In the genomic region with DNA sequence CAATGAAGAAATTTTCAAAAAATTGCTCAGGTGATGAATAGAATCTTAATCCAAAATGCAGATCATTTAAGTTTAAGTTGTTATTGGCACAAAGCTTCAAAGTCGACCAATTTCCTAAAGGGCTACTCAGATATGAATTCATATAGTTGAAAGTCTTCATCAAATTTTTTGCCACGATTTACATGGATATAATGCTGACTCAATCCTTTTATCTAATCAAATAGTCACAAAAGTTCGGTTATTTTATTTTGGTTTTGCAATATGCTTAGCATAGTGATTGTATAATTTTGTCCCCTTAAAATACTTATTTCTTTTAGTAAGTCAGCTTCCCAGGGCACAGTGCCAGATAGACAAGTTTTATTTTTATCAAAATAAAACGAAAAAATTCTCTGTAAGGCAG, we compare ENCODE assay signal across 28 cellular contexts.
"Had no signal": no experiment of that assay in that cellular context is flagged by ENCODE, and none has a peak within 500 bp of the region (broad histone marks: within the 10 kb centered on the region; RNA-seq: fewer than 3 reads in every experiment).

No MANE protein-coding gene starts in this region.

- H3K4me1 ChIP-seq: colonic mucosa, esophagus muscularis mucosa, esophagus squamous epithelium, foreskin keratinocyte, gastrocnemius medialis, gastroesophageal sphincter had no signal

- H3K9me3 ChIP-seq: colonic mucosa had no signal

- FAIRE-seq: colon, endometrium, endothelial cell of umbilical vein, frontal cortex had no signal

- ATAC-seq: effector memory CD8-positive, alpha-beta T cell; esophagus mucosa; foreskin keratinocyte; gastrocnemius medialis; gastroesophageal sphincter; heart left ventricle; heart right ventricle had no signal

- H3K27ac ChIP-seq: colonic mucosa, coronary artery, dorsolateral prefrontal cortex, epithelial cell of prostate, esophagus muscularis mucosa, esophagus squamous epithelium, foreskin keratinocyte, gastrocnemius medialis, gastroesophageal sphincter, heart left ventricle, heart right ventricle had no signal

- H3K4me3 ChIP-seq: colonic mucosa, coronary artery, dorsolateral prefrontal cortex, esophagus muscularis mucosa, esophagus squamous epithelium, gastrocnemius medialis, gastroesophageal sphincter, heart left ventricle, heart right ventricle had no signal

- DNase-seq: colonic mucosa; cortex of kidney; dermis blood vessel endothelial cell; dorsolateral prefrontal cortex; effector CD4-positive, alpha-beta T cell; effector CD8-positive, alpha-beta T cell; effector memory CD4-positive, alpha-beta T cell; effector memory CD8-positive, alpha-beta T cell; endodermal cell; erythroblast; esophagus squamous epithelium; foreskin fibroblast; foreskin keratinocyte; foreskin melanocyte; gastrocnemius medialis; glutamatergic neuron; head of caudate nucleus; heart left ventricle; heart right ventricle had no signal

- H3K36me3 ChIP-seq: colonic mucosa, esophagus muscularis mucosa, esophagus squamous epithelium, gastrocnemius medialis, gastroesophageal sphincter, heart left ventricle, heart right ventricle had no signal

- H3K27me3 ChIP-seq: colonic mucosa, dorsolateral prefrontal cortex, esophagus muscularis mucosa, esophagus squamous epithelium, foreskin keratinocyte, gastrocnemius medialis, gastroesophageal sphincter, heart left ventricle, heart right ventricle had no signal
